ENCODE assay signal across 15 cellular contexts in the genomic region with DNA sequence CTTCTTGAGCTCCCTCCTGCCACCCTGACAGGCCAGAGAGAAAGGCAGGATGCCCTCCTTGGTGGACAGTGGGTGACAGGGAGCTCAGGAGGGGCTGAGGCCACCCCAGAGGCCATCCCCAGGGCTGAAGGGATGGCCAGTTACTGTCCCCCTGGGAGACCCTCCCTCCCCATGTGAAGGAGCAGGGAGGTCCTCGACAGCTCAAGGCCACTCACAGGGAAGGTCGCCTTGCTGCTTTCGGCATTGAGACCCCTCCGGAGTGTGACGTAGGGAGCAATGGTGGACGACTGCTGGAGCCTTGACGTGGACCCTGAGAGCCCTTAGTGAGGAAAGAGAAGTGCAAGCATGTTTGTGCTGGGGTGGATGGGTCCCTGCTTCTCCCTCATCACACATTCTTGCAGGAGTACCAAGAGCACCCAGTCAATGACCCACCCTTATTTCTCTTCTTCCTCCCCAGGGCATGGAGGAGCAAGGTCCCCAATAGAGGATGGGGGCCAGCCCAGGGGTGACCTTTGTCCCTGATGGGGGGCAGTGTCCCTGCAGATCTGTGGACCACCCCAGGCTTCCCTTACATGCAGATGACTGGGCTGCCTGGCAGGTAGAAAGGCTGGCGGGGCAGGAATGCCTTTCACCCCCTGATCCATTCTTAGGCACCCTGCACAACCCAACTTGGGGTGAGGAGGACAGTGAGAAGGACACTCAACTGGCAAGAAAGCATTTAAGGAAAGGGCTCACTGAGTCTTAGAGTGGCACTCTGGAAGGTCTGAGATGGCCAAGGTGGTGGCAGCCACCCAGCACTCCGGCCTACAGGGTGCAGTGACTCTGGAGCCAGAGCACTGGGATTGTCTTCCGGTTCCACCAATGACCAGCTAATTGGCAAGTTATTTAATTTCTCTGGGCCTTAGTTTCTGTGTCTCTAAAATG.
"Had no signal": no experiment of that assay in that cellular context is flagged by ENCODE, and none has a peak within 500 bp of the region (broad histone marks: within the 10 kb centered on the region; RNA-seq: fewer than 3 reads in every experiment).

No MANE protein-coding gene starts in this region.

- H3K4me3 ChIP-seq: mucosa of descending colon had no signal

- ATAC-seq: esophagus mucosa; naive thymus-derived CD4-positive, alpha-beta T cell; T-cell had no signal

- H3K9me3 Mint-ChIP-seq: activated naive CD8-positive, alpha-beta T cell treated with anti-CD3 and anti-CD28 coated beads for 36 hours; activated T-cell treated with anti-CD3 and anti-CD28 coated beads, Interleukin-2, amount 50 U/mL, for 24 hours; naive thymus-derived CD4-positive, alpha-beta T cell; T-cell had no signal

- H3K27ac ChIP-seq: parathyroid adenoma had no signal

- H3K9me3 ChIP-seq: mucosa of descending colon had no signal

- H3K9ac ChIP-seq: parathyroid adenoma had no signal

- DNase-seq: activated CD4-positive, alpha-beta T cell treated with anti-CD3 and anti-CD28 coated beads, Interleukin-2, amount 50 U/mL, for 48 hours; activated CD4-positive, CD25-positive, alpha-beta regulatory T cell treated with anti-CD3 and anti-CD28 coated beads, Interleukin-2, amount 50 U/mL, for 72 hours; activated gamma-delta T cell; activated naive CD8-positive, alpha-beta T cell treated with anti-CD3 and anti-CD28 coated beads for 36 hours; activated T-cell treated with anti-CD3 and anti-CD28 coated beads, Interleukin-2, amount 50 U/mL, for 24 hours; islet precursor cell; mucosa of descending colon; naive thymus-derived CD4-positive, alpha-beta T cell; stimulated activated CD4-positive, alpha-beta T cell treated with anti-CD3 and anti-CD28 coated beads, Interleukin-15, amount 100 ng/mL, for 24 hours; stimulated activated CD4-positive, alpha-beta T cell treated with anti-CD3 and anti-CD28 coated beads, Interleukin-4, amount 100 ng/mL, for 24 hours; stimulated activated naive CD4-positive, alpha-beta T cell treated with Interleukin-2 at 50 U/mL for 16 hours; T-cell; T1000 had no signal

- H3K27ac Mint-ChIP-seq: activated naive CD8-positive, alpha-beta T cell treated with anti-CD3 and anti-CD28 coated beads for 36 hours; activated T-cell treated with anti-CD3 and anti-CD28 coated beads, Interleukin-2, amount 50 U/mL, for 24 hours; T-cell had no signal

- H3K36me3 Mint-ChIP-seq: activated naive CD8-positive, alpha-beta T cell treated with anti-CD3 and anti-CD28 coated beads for 36 hours; T-cell had no signal

- H3K4me3 Mint-ChIP-seq: activated naive CD8-positive, alpha-beta T cell treated with anti-CD3 and anti-CD28 coated beads for 36 hours; activated T-cell treated with anti-CD3 and anti-CD28 coated beads, Interleukin-2, amount 50 U/mL, for 24 hours; naive thymus-derived CD4-positive, alpha-beta T cell; T-cell had no signal

- H3K27me3 Mint-ChIP-seq: activated naive CD8-positive, alpha-beta T cell treated with anti-CD3 and anti-CD28 coated beads for 36 hours; activated T-cell treated with anti-CD3 and anti-CD28 coated beads, Interleukin-2, amount 50 U/mL, for 24 hours; naive thymus-derived CD4-positive, alpha-beta T cell; T-cell had no signal
